ENCODE assay signal across 8 cellular contexts in the genomic region with DNA sequence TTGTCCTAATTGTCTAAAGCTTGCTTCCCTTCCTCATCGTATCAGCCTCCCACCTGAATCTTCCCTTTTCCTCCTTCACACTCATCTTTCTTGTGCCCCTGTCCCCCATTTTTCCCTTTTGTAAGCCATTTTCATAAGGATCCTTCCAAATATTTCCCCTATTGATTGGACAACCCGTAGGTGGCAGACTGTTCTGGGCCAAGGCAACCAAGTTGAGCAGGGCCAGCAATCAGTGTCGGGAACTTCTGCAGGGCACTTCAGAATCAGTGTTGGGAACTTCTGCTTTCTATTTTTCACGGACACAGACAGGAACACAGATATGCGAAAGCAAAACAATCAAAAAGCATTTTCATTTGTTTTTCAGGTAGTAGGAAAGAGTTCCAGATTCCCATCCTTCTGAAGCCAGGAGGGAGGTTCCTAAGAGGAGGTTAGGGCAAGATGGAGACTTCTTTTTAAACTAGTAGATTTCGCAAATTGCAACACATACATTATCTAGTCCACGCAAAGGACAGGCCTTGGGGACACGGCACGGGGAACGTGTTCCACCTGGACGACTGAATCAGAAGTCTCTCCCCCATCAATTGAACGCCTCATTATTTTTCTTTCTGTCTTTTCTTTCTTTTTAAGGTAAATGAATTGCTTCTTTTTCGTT. TPM values are rescaled to one million over a fixed set of nuclear protein-coding genes. Genes with fewer than 3 reads are reported as not detected.
DNase-seq lines count a peak whose midpoint lies in the region; ATAC-seq and TF ChIP-seq lines count a peak whose summit lies in the region.

No MANE protein-coding gene starts in this region.

- peak overlapping the region; percentile 90 for H3K4me3 ChIP-seq in Loucy (ENCODE audit: low read length, poor library complexity, severe bottlenecking)

- H3K9me3 ChIP-seq in Loucy (ENCODE audit: insufficient read depth, low read depth, low read length) = no peaks in the 10 kb centered on the region

- no peaks in the 10 kb centered on the region; the same call in 1 of the 2 replicates for H3F3A ChIP-seq in Loucy (ENCODE audit: low read depth)

- no peaks in the 10 kb centered on the region for H3K27me3 Mint-ChIP-seq in activated CD8-positive, alpha-beta T cell treated with anti-CD3 and anti-CD28 coated beads for 36 hours
- H3K27me3 Mint-ChIP-seq in neural crest cell (ENCODE audit: low read depth) = peaks cover 4% of the 10 kb centered on the region

- DNase-seq in SIG-M5 treated with dmso at 0.1 percent for 504 hours (lab: John Stamatoyannopoulos, UW; ENCODE audit: unreplicated experiment) = peak; percentile 59
- DNase-seq in SIG-M5 (lab: John Stamatoyannopoulos, UW) = no peak
- no peak for DNase-seq in activated CD8-positive, alpha-beta T cell treated with anti-CD3 and anti-CD28 coated beads for 36 hours
- DNase-seq in foreskin melanocyte = peak; percentile 47
- DNase-seq in neural crest cell (ENCODE audit: low read depth, low spot score) = peak; percentile 10

- no peaks in the 10 kb centered on the region for H3K9me3 Mint-ChIP-seq in activated CD8-positive, alpha-beta T cell treated with anti-CD3 and anti-CD28 coated beads for 36 hours
- no peaks in the 10 kb centered on the region for H3K9me3 Mint-ChIP-seq in neural crest cell

- POLR2A ChIA-PET in activated CD8-positive, alpha-beta T cell treated with anti-CD3 and anti-CD28 coated beads for 36 hours (lab: Charles Lee) = no interaction called here

- peaks cover 29% of the 10 kb centered on the region for H4K20me1 ChIP-seq in Loucy (ENCODE audit: insufficient read depth, low read length, poor library complexity, severe bottlenecking)

- H3K4me3 Mint-ChIP-seq in activated CD8-positive, alpha-beta T cell treated with anti-CD3 and anti-CD28 coated beads for 36 hours = peak overlapping the region; percentile 85
- peak overlapping the region; percentile 89 for H3K4me3 Mint-ChIP-seq in neural crest cell

- intact Hi-C loops in activated CD8-positive, alpha-beta T cell treated with anti-CD3 and anti-CD28 coated beads for 36 hours (cut with micrococcal nuclease) = no loop called here

- H3K9ac ChIP-seq in Loucy (ENCODE audit: low read depth, low read length, poor library complexity, severe bottlenecking) = peak overlapping the region; percentile 83

- peaks cover 38% of the 10 kb centered on the region for H3K4me1 ChIP-seq in Loucy (ENCODE audit: insufficient read depth, low read length, poor library complexity, severe bottlenecking)

- TF ChIP-seq CTCF in Loucy (conservative IDR thresholded peaks at IDR 0.05; ENCODE audit: low read length) = peak; percentile 63
- TF ChIP-seq CTCF in activated CD8-positive, alpha-beta T cell treated with anti-CD3 and anti-CD28 coated beads for 36 hours (IDR thresholded peaks at IDR 0.05) = no peak
- TF ChIP-seq CTCF in neural crest cell (conservative IDR thresholded peaks at IDR 0.05) = peak; percentile 15

- no peaks in the 10 kb centered on the region for H3K27me3 ChIP-seq in Loucy (ENCODE audit: insufficient read depth, low read length, poor library complexity, severe bottlenecking)

- H3K36me3 Mint-ChIP-seq in activated CD8-positive, alpha-beta T cell treated with anti-CD3 and anti-CD28 coated beads for 36 hours (ENCODE audit: low read depth) = peaks cover 5% of the 10 kb centered on the region
- H3K36me3 Mint-ChIP-seq in neural crest cell (ENCODE audit: low read depth) = peaks cover 6% of the 10 kb centered on the region

- peaks cover 46% of the 10 kb centered on the region for H3K4me1 Mint-ChIP-seq in activated CD8-positive, alpha-beta T cell treated with anti-CD3 and anti-CD28 coated beads for 36 hours (ENCODE audit: low read depth)
- H3K4me1 Mint-ChIP-seq in neural crest cell = peaks cover 48% of the 10 kb centered on the region

- H3K9me2 ChIP-seq in Loucy (replicated peaks; ENCODE audit: low read depth, low read length) = no peaks in the 10 kb centered on the region

- peaks cover 40% of the 10 kb centered on the region for H3K79me2 ChIP-seq in Loucy (ENCODE audit: insufficient read depth, low read length)

- CTCF ChIA-PET in activated CD8-positive, alpha-beta T cell treated with anti-CD3 and anti-CD28 coated beads for 36 hours (lab: Charles Lee) = interaction anchor here (0.8 kb wide), 1 partner anchor 12 kb away, joined by 3 read pairs; no protein-coding TSS in a partner anchor

- H2AFZ ChIP-seq in Loucy (ENCODE audit: low read length) = peak overlapping the region; percentile 95

- no peaks in the 10 kb centered on the region for H3K36me3 ChIP-seq in Loucy (ENCODE audit: insufficient read depth, low read length)

- H3K27ac Mint-ChIP-seq in activated CD8-positive, alpha-beta T cell treated with anti-CD3 and anti-CD28 coated beads for 36 hours = peak overlapping the region; percentile 47
- no peak overlapping the region for H3K27ac Mint-ChIP-seq in neural crest cell (ENCODE audit: unreplicated experiment)

- H3K4me2 ChIP-seq in Loucy (ENCODE audit: low read depth, low read length, poor library complexity, severe bottlenecking) = peak overlapping the region; percentile 87

- ATAC-seq in activated CD8-positive, alpha-beta T cell treated with anti-CD3 and anti-CD28 coated beads for 36 hours = no peak
- no peak for ATAC-seq in GM21619 (IDR thresholded peaks at IDR 0.05; ENCODE audit: unreplicated experiment)
- no peak for ATAC-seq in GM21515 (IDR thresholded peaks at IDR 0.05; ENCODE audit: unreplicated experiment)

RNA-seq across cellular contexts. Expression of a gene that starts 0.7 kb away (rescaled TPM):
- 10 to 100 TPM; 14.8 to 15.4 TPM for total RNA-seq in activated CD8-positive, alpha-beta T cell treated with anti-CD3 and anti-CD28 coated beads for 36 hours
- total RNA-seq in neural crest cell = 113 and 114 TPM in 2 replicates

Comparison
In these comparisons a context has a peak if more than half of its experiments do, and no peak if none do; other contexts are left out.
1. DNase-seq: peak in SIG-M5 treated with dmso at 0.1 percent for 504 hours (single experiment), foreskin melanocyte (single experiment) and neural crest cell (single experiment); none in SIG-M5 (single experiment) and activated CD8-positive, alpha-beta T cell treated with anti-CD3 and anti-CD28 coated beads for 36 hours (single experiment).